ENCODE assay signal across 10 cellular contexts in the genomic region with DNA sequence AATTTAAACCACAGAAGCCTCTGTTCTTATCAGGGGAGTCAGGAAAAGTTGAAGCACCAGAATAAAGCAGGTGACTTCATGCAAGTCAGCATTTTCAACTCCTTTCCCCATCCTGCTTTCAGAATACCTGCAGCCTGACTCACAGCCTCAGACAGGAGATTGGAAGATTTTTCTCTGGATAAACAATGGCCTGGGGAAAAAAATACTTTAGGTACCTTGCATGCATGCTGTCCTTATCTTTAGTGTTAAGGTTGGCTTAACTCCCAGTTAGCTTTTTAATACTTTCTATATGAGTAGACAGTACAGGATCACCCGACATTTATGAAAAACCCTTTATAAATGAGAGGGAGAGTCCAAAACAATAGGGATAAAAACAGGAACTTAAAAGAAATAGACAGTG. TPM values are rescaled to one million over a fixed set of nuclear protein-coding genes. Genes with fewer than 3 reads are reported as not detected.
DNase-seq lines count a peak whose midpoint lies in the region; ATAC-seq and TF ChIP-seq lines count a peak whose summit lies in the region.
"Had no signal": no experiment of that assay in that cellular context is flagged by ENCODE, and none has a peak within 500 bp of the region (broad histone marks: within the 10 kb centered on the region; RNA-seq: fewer than 3 reads in every experiment).

No MANE protein-coding gene starts in this region.

- no peaks in the 10 kb centered on the region for H3K36me3 ChIP-seq in mucosa of descending colon (ENCODE audit: low read depth)

- no peaks in the 10 kb centered on the region for H3K9me3 ChIP-seq in mucosa of descending colon

- H3K4me1 ChIP-seq in mucosa of descending colon (ENCODE audit: low read depth): no peaks in the 10 kb centered on the region

- CTCF ChIA-PET in RWPE1 (lab: Yijun Ruan, JAX): no interaction called here

- H3K27ac ChIP-seq in RWPE1: peak overlapping the region; percentile 85; the same call in 1 of the 2 replicates

- no peak overlapping the region for H3K4me3 ChIP-seq in fibroblast of the aortic adventitia (ENCODE audit: low read depth, low read length)
- H3K4me3 ChIP-seq in mucosa of descending colon: no peak overlapping the region

- DNase-seq in H4 (ENCODE audit: low spot score): peak; percentile 89
- peak; percentile 94 for DNase-seq in RWPE1 (ENCODE audit: low spot score)
- DNase-seq in fibroblast of the aortic adventitia (ENCODE audit: low read depth): peak; percentile 99
- DNase-seq in renal cortical epithelial cell (ENCODE audit: low read depth): peak; percentile 97
- no peak for DNase-seq in NCI-H1930 (lab: John Stamatoyannopoulos, UW)
- DNase-seq in NCI-H526 treated with DMSO at 0.1 percent for 48 hours (lab: John Stamatoyannopoulos, UW): no peak
- no peak for DNase-seq in mucosa of descending colon
- no peak for DNase-seq in hippocampal formation (lab: John Stamatoyannopoulos, UW)
- DNase-seq: NCI-H1694 treated with DMSO at 0.1 percent for 48 hours; stimulated activated naive CD8-positive, alpha-beta T cell treated with anti-CD3 and anti-CD28 coated beads, Interleukin-15, Interleukin-2, amounts not matched to agents 100 U/mL and 50 U/mL, for 24 hours had no signal

- TF ChIP-seq CTCF in RWPE1 (conservative IDR thresholded peaks at IDR 0.05; ENCODE audit: low read depth) (no peak), fibroblast of the aortic adventitia (IDR thresholded peaks at IDR 0.05; ENCODE audit: insufficient read depth, low read length) (no peak), mucosa of descending colon (IDR thresholded peaks at IDR 0.05) (no peak)

- no peak for ATAC-seq in mucosa of descending colon
- ATAC-seq: stimulated activated naive CD8-positive, alpha-beta T cell treated with anti-CD3 and anti-CD28 coated beads, Interleukin-15, Interleukin-2, amounts not matched to agents 100 U/mL and 50 U/mL, for 24 hours had no signal

- intact Hi-C loops in mucosa of descending colon (cut with DNase I, micrococcal nuclease): no loop called here

- POLR2A ChIA-PET in RWPE1 (lab: Yijun Ruan, JAX; ENCODE audit: low non-redundant PET): no interaction called here

RNA-seq across cellular contexts. Expression of a gene that starts 53.6 kb away (rescaled TPM):
- total RNA-seq in H4 (2014; rRNA removed; shearing (Covaris generic)): 24.8 and 51.3 TPM in 2 replicates
- total RNA-seq in fibroblast of the aortic adventitia (ENCODE audit: low replicate concordance) (39.7 and 45.6 TPM in 2 replicates), renal cortical epithelial cell (54.5 and 249 TPM in 2 replicates), mucosa of descending colon (10 to 100 TPM; 50.6 to 74.7 (median 69.6) TPM)

Comparison
In these comparisons a context has a peak if more than half of its experiments do, and no peak if none do; other contexts are left out.
1. DNase-seq: peak in H4 (single experiment), RWPE1 (single experiment), fibroblast of the aortic adventitia (single experiment) and renal cortical epithelial cell (single experiment); none in NCI-H1930 (0 of 2), NCI-H526 treated with DMSO at 0.1 percent for 48 hours (single experiment), mucosa of descending colon (0 of 3) and hippocampal formation (0 of 2).